Comparison of ENCODE assay signal across 9 cellular contexts in the genomic region with DNA sequence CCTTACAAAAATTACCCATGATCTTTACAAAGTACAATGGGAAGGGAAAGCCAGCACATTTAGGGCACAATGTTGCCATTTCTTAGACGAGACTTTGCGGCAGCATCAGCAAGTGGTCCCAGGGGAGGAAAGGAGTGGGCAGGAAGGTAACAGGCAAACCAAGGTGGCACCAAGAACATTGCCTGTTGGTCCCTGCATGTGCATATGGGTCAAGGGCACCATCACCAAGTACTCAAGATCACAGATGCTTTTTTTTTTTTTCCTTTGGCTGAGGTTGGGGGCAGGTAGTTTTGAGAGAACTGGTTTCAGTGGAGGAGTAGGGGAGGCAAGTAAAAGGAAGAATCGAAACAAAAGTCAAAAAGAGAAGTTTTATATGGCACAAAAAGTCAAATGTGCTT. TPM values are rescaled to one million over a fixed set of nuclear protein-coding genes. Genes with fewer than 3 reads are reported as not detected.
DNase-seq lines count a peak whose midpoint lies in the region; ATAC-seq lines count a peak whose summit lies in the region.
"Had no signal": no experiment of that assay in that cellular context is flagged by ENCODE, and none has a peak within 500 bp of the region (broad histone marks: within the 10 kb centered on the region; RNA-seq: fewer than 3 reads in every experiment).

No MANE protein-coding gene starts in this region.

- H3K4me1 Mint-ChIP-seq in activated CD4-positive, alpha-beta T cell treated with anti-CD3 and anti-CD28 coated beads for 36 hours = peaks cover 44% of the 10 kb centered on the region
- H3K4me1 Mint-ChIP-seq in stimulated activated naive B cell treated with anti-CD40 and anti-IgM and Interleukin-4, amounts not matched to agents 10 μg/mL and 1 μg/mL and 100 μg/mL, for 72 hours = peaks cover 41 to 55% of the 10 kb centered on the region in 2 donors

- H3K4me3 Mint-ChIP-seq in activated CD4-positive, alpha-beta T cell treated with anti-CD3 and anti-CD28 coated beads for 36 hours = peak overlapping the region; percentile 93
- peak overlapping the region; percentile 88 for H3K4me3 Mint-ChIP-seq in stimulated activated naive B cell treated with anti-CD40 and anti-IgM and Interleukin-4, amounts not matched to agents 10 μg/mL and 1 μg/mL and 100 μg/mL, for 72 hours

- POLR2A ChIA-PET in activated CD4-positive, alpha-beta T cell treated with anti-CD3 and anti-CD28 coated beads for 36 hours (lab: Charles Lee) = interaction anchor here (0.9 to 2.0 kb wide), 11 partner anchors 10 to 36 kb away, joined by 3 to 22 read pairs (median 7); no protein-coding TSS in a partner anchor

- no peaks in the 10 kb centered on the region for H3K27me3 Mint-ChIP-seq in activated CD4-positive, alpha-beta T cell treated with anti-CD3 and anti-CD28 coated beads for 36 hours
- no peaks in the 10 kb centered on the region for H3K27me3 Mint-ChIP-seq in stimulated activated naive B cell treated with anti-CD40 and anti-IgM and Interleukin-4, amounts not matched to agents 10 μg/mL and 1 μg/mL and 100 μg/mL, for 72 hours

- H3K27ac Mint-ChIP-seq in activated CD4-positive, alpha-beta T cell treated with anti-CD3 and anti-CD28 coated beads for 36 hours = peak overlapping the region; percentile 95
- H3K27ac Mint-ChIP-seq in stimulated activated naive B cell treated with anti-CD40 and anti-IgM and Interleukin-4, amounts not matched to agents 10 μg/mL and 1 μg/mL and 100 μg/mL, for 72 hours = peak overlapping the region; percentile 92

- peak; percentile 34 for ATAC-seq in activated CD4-positive, alpha-beta T cell treated with anti-CD3 and anti-CD28 coated beads for 36 hours
- ATAC-seq in HG02678 (IDR thresholded peaks at IDR 0.05; ENCODE audit: unreplicated experiment) (peak; percentile 30), left ventricle myocardium superior (no peak)
- peak; percentile 60 to 70 for ATAC-seq in stimulated activated naive B cell treated with anti-CD40 and anti-IgM and Interleukin-4, amounts not matched to agents 10 μg/mL and 1 μg/mL and 100 μg/mL, for 72 hours (replicated peaks)

- peaks cover 65% of the 10 kb centered on the region for H3K36me3 Mint-ChIP-seq in activated CD4-positive, alpha-beta T cell treated with anti-CD3 and anti-CD28 coated beads for 36 hours (ENCODE audit: low read depth)
- peaks cover 35 to 40% of the 10 kb centered on the region in 2 donors for H3K36me3 Mint-ChIP-seq in stimulated activated naive B cell treated with anti-CD40 and anti-IgM and Interleukin-4, amounts not matched to agents 10 μg/mL and 1 μg/mL and 100 μg/mL, for 72 hours

- DNase-seq in activated CD4-positive, alpha-beta T cell treated with anti-CD3 and anti-CD28 coated beads for 36 hours = peak; percentile 68
- DNase-seq in activated CD4-positive, alpha-beta T cell treated with anti-CD3 and anti-CD28 coated beads, Interleukin-2, amount 50 U/mL, for 1 hour = no peak
- DNase-seq in activated T-cell treated with anti-CD3 and anti-CD28 coated beads, Interleukin-2, amount 50 U/mL, for 48 hours = peak; percentile 71 to 72
- DNase-seq in stimulated activated naive B cell treated with anti-CD40 and anti-IgM and Interleukin-4, amounts not matched to agents 10 μg/mL and 1 μg/mL and 100 μg/mL, for 72 hours = peak; percentile 76
- DNase-seq in left ventricle myocardium superior (no peak), GOT3 (lab: John Stamatoyannopoulos, UW) (no peak), NCI-H524 (lab: John Stamatoyannopoulos, UW) (no peak)
- DNase-seq: NCI-H2029 had no signal

- intact Hi-C loops in activated CD4-positive, alpha-beta T cell treated with anti-CD3 and anti-CD28 coated beads for 36 hours (cut with DNase I, micrococcal nuclease) = loop anchor here (1.0 to 10.0 kb wide), 8 partner anchors 20 to 1110 kb away; partner anchors contain the start of genes ACVR1C (in 1 of the 2) and NR4A2 (in 1 of the 2)
- intact Hi-C loops in left ventricle myocardium superior (cut with micrococcal nuclease) = no loop called here

- CTCF ChIA-PET in activated CD4-positive, alpha-beta T cell treated with anti-CD3 and anti-CD28 coated beads for 36 hours (lab: Charles Lee) = interaction anchor here (0.8 to 2.4 kb wide), 7 partner anchors 14 to 138 kb away, joined by 3 to 11 read pairs (median 6); no protein-coding TSS in a partner anchor

- no peaks in the 10 kb centered on the region for H3K9me3 Mint-ChIP-seq in activated CD4-positive, alpha-beta T cell treated with anti-CD3 and anti-CD28 coated beads for 36 hours (ENCODE audit: low read depth)
- H3K9me3 Mint-ChIP-seq in stimulated activated naive B cell treated with anti-CD40 and anti-IgM and Interleukin-4, amounts not matched to agents 10 μg/mL and 1 μg/mL and 100 μg/mL, for 72 hours = no peaks in the 10 kb centered on the region

RNA-seq across cellular contexts. Expression of gene CYTIP, which starts 0.8 kb away (rescaled TPM):
- 100 to 1,000 TPM; 470 to 536 TPM for total RNA-seq in activated CD4-positive, alpha-beta T cell treated with anti-CD3 and anti-CD28 coated beads for 36 hours
- total RNA-seq in left ventricle myocardium superior = 1.2 TPM

Comparison
In these comparisons a context has a peak if more than half of its experiments do, and no peak if none do; other contexts are left out.
1. DNase-seq: peak in activated CD4-positive, alpha-beta T cell treated with anti-CD3 and anti-CD28 coated beads for 36 hours (single experiment), activated T-cell treated with anti-CD3 and anti-CD28 coated beads, Interleukin-2, amount 50 U/mL, for 48 hours (2 of 2) and stimulated activated naive B cell treated with anti-CD40 and anti-IgM and Interleukin-4, amounts not matched to agents 10 μg/mL and 1 μg/mL and 100 μg/mL, for 72 hours (single experiment); none in activated CD4-positive, alpha-beta T cell treated with anti-CD3 and anti-CD28 coated beads, Interleukin-2, amount 50 U/mL, for 1 hour (single experiment), left ventricle myocardium superior (single experiment), GOT3 (single experiment) and NCI-H524 (0 of 2).
2. RNA of gene CYTIP, which starts 0.8 kb away (total RNA-seq): 470 to 536 TPM in activated CD4-positive, alpha-beta T cell treated with anti-CD3 and anti-CD28 coated beads for 36 hours; 1.2 TPM in left ventricle myocardium superior (single experiment); every median in the first group is over 100 times any median in the second.